In genomic region chr1:159959451-159959850, GRCh38 we compare ENCODE assay signal across 17 cellular contexts. TPM values are rescaled to one million over a fixed set of nuclear protein-coding genes. Genes with fewer than 3 reads are reported as not detected.
A peak's percentile ranks its signal among the peaks of the same experiment; 100 is the strongest.
DNase-seq lines count a peak whose midpoint lies in the region; ATAC-seq, FAIRE-seq and TF ChIP-seq lines count a peak whose summit lies in the region.
"Had no signal": no experiment of that assay in that cellular context is flagged by ENCODE, and none has a peak within 500 bp of the region (broad histone marks: within the 10 kb centered on the region; RNA-seq: fewer than 3 reads in every experiment).

No MANE protein-coding gene starts in this region.

- BruUV-seq in MCF 10A (replicated peaks; lab: Mats Ljungman, UMichigan), result no TSS peak

- DNase-seq in EL (peak; percentile 27), MCF 10A (ENCODE audit: unreplicated experiment) (no peak), kidney tubule cell (ENCODE audit: low spot score) (peak; percentile 65), H54 (ENCODE audit: insufficient read length, low spot score) (no peak), OCI-M2 (lab: John Stamatoyannopoulos, UW; ENCODE audit: unreplicated experiment) (no peak), COLO829 (ENCODE audit: low spot score) (no peak)
- DNase-seq: activated T-cell treated with anti-CD3 and anti-CD28 coated beads, Interleukin-2, amount 50 U/mL, for 72 hours; AML-193; DMS153; immature natural killer cell; NCI-H2081 treated with DMSO at 0.1 percent for 48 hours had no signal

- no peaks in the 10 kb centered on the region for H3K27me3 Mint-ChIP-seq in MCF 10A (ENCODE audit: insufficient read depth, unreplicated experiment)

- no peak for TF ChIP-seq POLR2A in H54 (IDR thresholded peaks at IDR 0.05; ENCODE audit: low read depth, low read length)

- peaks cover 6% of the 10 kb centered on the region for H3K36me3 Mint-ChIP-seq in MCF 10A (ENCODE audit: insufficient read depth, unreplicated experiment)

- no peak for TF ChIP-seq CTCF in MCF 10A (IDR thresholded peaks at IDR 0.05; ENCODE audit: unreplicated experiment)

- peak; percentile 6 for ATAC-seq in HG02884 (IDR thresholded peaks at IDR 0.05; ENCODE audit: unreplicated experiment)
- no peak for ATAC-seq in GM21528 (IDR thresholded peaks at IDR 0.05; ENCODE audit: low FRiP score, unreplicated experiment)

- no peak overlapping the region for H3K4me3 Mint-ChIP-seq in MCF 10A (ENCODE audit: unreplicated experiment)
- H3K4me3 Mint-ChIP-seq: activated CD4-positive, alpha-beta T cell treated with anti-CD3 and anti-CD28 coated beads for 36 hours; immature natural killer cell had no signal

- no peaks in the 10 kb centered on the region for H3K9me3 Mint-ChIP-seq in MCF 10A (ENCODE audit: unreplicated experiment)
- H3K9me3 Mint-ChIP-seq: activated T-cell treated with anti-CD3 and anti-CD28 coated beads, Interleukin-2, amount 50 U/mL, for 72 hours; immature natural killer cell had no signal

- intact Hi-C loops in MCF 10A (cut with micrococcal nuclease), result no loop called here

- POLR2A ChIA-PET in MCF 10A (lab: Yijun Ruan, JAX), result interaction anchor here (1.2 to 5.6 kb wide), 3 partner anchors 11 to 137 kb away, joined by 3 to 25 read pairs (median 19); partner anchors contain the start of gene IGSF9

- FAIRE-seq in H54 (lab: Jason Lieb, UNC), result no peak

- CTCF ChIA-PET in MCF 10A (lab: Yijun Ruan, JAX), result interaction anchor here (0.7 to 52.4 kb wide), 4 partner anchors 46 to 600 kb away, joined by 3 to 1675 read pairs (median 3); no protein-coding TSS in a partner anchor

- H3K4me1 Mint-ChIP-seq in MCF 10A (ENCODE audit: insufficient read depth, unreplicated experiment), result peaks cover 44% of the 10 kb centered on the region
- H3K4me1 Mint-ChIP-seq: immature natural killer cell had no signal

- peak overlapping the region; percentile 7 for H3K27ac Mint-ChIP-seq in MCF 10A (ENCODE audit: low read depth, unreplicated experiment)
- H3K27ac Mint-ChIP-seq: activated CD4-positive, alpha-beta T cell treated with anti-CD3 and anti-CD28 coated beads for 36 hours; activated T-cell treated with anti-CD3 and anti-CD28 coated beads, Interleukin-2, amount 50 U/mL, for 72 hours; immature natural killer cell had no signal

RNA-seq across cellular contexts. Expression of gene SLAMF9, which starts 5.4 kb away (rescaled TPM):
- total RNA-seq in MCF 10A (2022), result not detected in 2 replicates
- total RNA-seq: activated CD4-positive, alpha-beta T cell treated with anti-CD3 and anti-CD28 coated beads for 36 hours; activated T-cell treated with anti-CD3 and anti-CD28 coated beads, Interleukin-2, amount 50 U/mL, for 72 hours; fibroblast of villous mesenchyme; T-helper 1 cell treated with Interleukin-12 subunit alpha and Interleukin-12 subunit beta and Interleukin-4 antibody, amounts not matched to agents 30 ng/mL and 1 ng/mL, for 36 hours; vagina had no signal

RNA-seq across cellular contexts. Expression of gene IGSF9, which starts 14.0 kb away (rescaled TPM):
- total RNA-seq in MCF 10A (2022), result 0.25 and 0.44 TPM in 2 replicates
- total RNA-seq: fibroblast of villous mesenchyme; T-helper 1 cell treated with Interleukin-12 subunit alpha and Interleukin-12 subunit beta and Interleukin-4 antibody, amounts not matched to agents 30 ng/mL and 1 ng/mL, for 36 hours had no signal

RNA-seq across cellular contexts. Expression of gene TAGLN2, which starts 34.1 kb away (rescaled TPM):
- 464 and 483 TPM in 2 replicates for total RNA-seq in MCF 10A (2022)

RNA-seq across cellular contexts. Expression of gene CFAP45, which starts 59.5 kb away (rescaled TPM):
- 0.32 and 0.40 TPM in 2 replicates for total RNA-seq in MCF 10A (2022)
- total RNA-seq: vagina had no signal

Comparison
In these comparisons a context has a peak if more than half of its experiments do, and no peak if none do; other contexts are left out.
1. DNase-seq: peak in EL (single experiment) and kidney tubule cell (single experiment); none in MCF 10A (single experiment), H54 (single experiment), OCI-M2 (single experiment) and COLO829 (single experiment).